1 cellular context compared by ENCODE assay signal in genomic region chr22:21684492-21685163, GRCh38.
A peak's percentile ranks its signal among the peaks of the same experiment; 100 is the strongest.
TF ChIP-seq lines count a peak whose summit lies in the region.

No MANE protein-coding gene starts in this region.

TF ChIP-seq in K562, 482 proteins besides CTCF, POLR2A, EP300 and RAD21 (continued from another document):
- TF ChIP-seq CHD7 (IDR thresholded peaks at IDR 0.05; ENCODE audit: low read depth, low read length) (peak; percentile 31), MYNN (IDR thresholded peaks at IDR 0.05) (peak; percentile 22; the same call in 1 of the 2 replicates), MYNN (CRISPR knock-in tag; IDR thresholded peaks at IDR 0.05) (peak; percentile 47; the same call in 1 of the 2 replicates), ZBTB40 (IDR thresholded peaks at IDR 0.05) (no peak), ZBTB40 (CRISPR knock-in tag; IDR thresholded peaks at IDR 0.05) (peak; percentile 60; the same call in 1 of the 2 replicates), IRF2 (CRISPR knock-in tag; IDR thresholded peaks at IDR 0.05) (peak; percentile 66; the same call in 1 of the 2 replicates), TAF15 (IDR thresholded peaks at IDR 0.05; ENCODE audit: low read depth, low read length) (peak; percentile 86), ZNF780A (CRISPR knock-in tag; IDR thresholded peaks at IDR 0.05) (no peak), CBFB (CRISPR knock-in tag; IDR thresholded peaks at IDR 0.05) (peak; percentile 63; the same call in 1 of the 2 replicates), ZNF263 (CRISPR knock-in tag; IDR thresholded peaks at IDR 0.05; ENCODE audit: borderline replicate concordance) (0 out of 2 replicates have a peak, but pooled peaks have one; percentile 30), ZNF184 (CRISPR knock-in tag; IDR thresholded peaks at IDR 0.05) (0 out of 2 replicates have a peak, but pooled peaks have one; percentile 60), CREB1 (IDR thresholded peaks at IDR 0.05) (0 out of 2 replicates have a peak, but pooled peaks have one; percentile 19), CREB1 (CRISPR knock-in tag; IDR thresholded peaks at IDR 0.05) (no peak), PHB (CRISPR knock-in tag; IDR thresholded peaks at IDR 0.05) (0 out of 2 replicates have a peak, but pooled peaks have one; percentile 22), HMGN3 (IDR thresholded peaks at IDR 0.05; ENCODE audit: borderline replicate concordance, extremely low read depth, insufficient read length, low read depth, low read length) (peak; percentile 43), PML (IDR thresholded peaks at IDR 0.05; ENCODE audit: low read length) (peak; percentile 11; the same call in 1 of the 2 replicates), POU5F1 (IDR thresholded peaks at IDR 0.05; ENCODE audit: borderline replicate concordance, low read depth, low read length, partially characterized antibody) (no peak), STAT6 (CRISPR knock-in tag; IDR thresholded peaks at IDR 0.05) (0 out of 2 replicates have a peak, but pooled peaks have one; percentile 22), ZNF124 (CRISPR knock-in tag; IDR thresholded peaks at IDR 0.05) (0 out of 2 replicates have a peak, but pooled peaks have one; percentile 58), GTF2B (IDR thresholded peaks at IDR 0.05; ENCODE audit: extremely low read depth, insufficient read length) (no peak), ZFP30 (CRISPR knock-in tag; IDR thresholded peaks at IDR 0.05; ENCODE audit: borderline replicate concordance) (no peak), ATF1 (CRISPR knock-in tag; IDR thresholded peaks at IDR 0.05) (0 out of 2 replicates have a peak, but pooled peaks have one; percentile 29), ATF1 (tag; IDR thresholded peaks at IDR 0.05) (no peak), PHF20 (IDR thresholded peaks at IDR 0.05; ENCODE audit: partially characterized antibody) (no peak), GABPB2 (CRISPR knock-in tag; conservative IDR thresholded peaks at IDR 0.05) (no peak), STAG1 (CRISPR knock-in tag; IDR thresholded peaks at IDR 0.05; ENCODE audit: borderline replicate concordance) (peak; percentile 45), TOE1 (IDR thresholded peaks at IDR 0.05; ENCODE audit: borderline replicate concordance) (no peak), TOE1 (CRISPR knock-in tag; IDR thresholded peaks at IDR 0.05; ENCODE audit: borderline replicate concordance, low read depth) (no peak), KLF1 (tag; IDR thresholded peaks at IDR 0.05) (peak; percentile 68; the same call in 1 of the 2 replicates), TSC22D4 (tag; IDR thresholded peaks at IDR 0.05) (no peak), ZNF395 (CRISPR knock-in tag; IDR thresholded peaks at IDR 0.05) (peak; percentile 41; the same call in 1 of the 2 replicates), POLR2G (IDR thresholded peaks at IDR 0.05; ENCODE audit: low read depth, low read length) (0 out of 2 replicates have a peak, but pooled peaks have one; percentile 1)
